1 cellular context compared by ENCODE assay signal in the genomic region with DNA sequence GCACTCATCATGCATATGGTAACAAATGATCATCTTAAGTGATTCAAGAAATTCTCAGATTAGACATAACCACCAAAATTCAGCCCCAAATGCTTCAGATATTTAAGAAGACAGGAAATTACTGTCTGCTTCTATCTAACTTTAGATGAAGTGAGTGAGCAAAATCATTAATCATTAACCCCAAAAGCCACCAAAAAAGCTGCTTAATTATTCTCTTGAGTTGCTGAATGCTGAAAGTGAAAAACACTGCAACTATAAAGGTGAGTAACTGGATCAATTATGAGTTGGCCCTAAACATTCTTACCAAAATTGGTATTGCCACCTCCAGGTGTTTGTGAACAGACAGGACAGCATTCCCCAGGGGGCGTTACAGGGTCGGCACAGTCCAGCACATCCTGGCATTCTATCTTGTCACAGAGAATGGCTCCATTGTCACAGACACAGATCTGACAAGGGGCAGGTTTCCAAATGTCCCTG.
TF ChIP-seq lines count a peak whose summit lies in the region.

No MANE protein-coding gene starts in this region.

TF ChIP-seq in HepG2, 621 proteins besides CTCF, POLR2A, EP300 and RAD21 (continued from another document):
- TF ChIP-seq, protein P1, sequence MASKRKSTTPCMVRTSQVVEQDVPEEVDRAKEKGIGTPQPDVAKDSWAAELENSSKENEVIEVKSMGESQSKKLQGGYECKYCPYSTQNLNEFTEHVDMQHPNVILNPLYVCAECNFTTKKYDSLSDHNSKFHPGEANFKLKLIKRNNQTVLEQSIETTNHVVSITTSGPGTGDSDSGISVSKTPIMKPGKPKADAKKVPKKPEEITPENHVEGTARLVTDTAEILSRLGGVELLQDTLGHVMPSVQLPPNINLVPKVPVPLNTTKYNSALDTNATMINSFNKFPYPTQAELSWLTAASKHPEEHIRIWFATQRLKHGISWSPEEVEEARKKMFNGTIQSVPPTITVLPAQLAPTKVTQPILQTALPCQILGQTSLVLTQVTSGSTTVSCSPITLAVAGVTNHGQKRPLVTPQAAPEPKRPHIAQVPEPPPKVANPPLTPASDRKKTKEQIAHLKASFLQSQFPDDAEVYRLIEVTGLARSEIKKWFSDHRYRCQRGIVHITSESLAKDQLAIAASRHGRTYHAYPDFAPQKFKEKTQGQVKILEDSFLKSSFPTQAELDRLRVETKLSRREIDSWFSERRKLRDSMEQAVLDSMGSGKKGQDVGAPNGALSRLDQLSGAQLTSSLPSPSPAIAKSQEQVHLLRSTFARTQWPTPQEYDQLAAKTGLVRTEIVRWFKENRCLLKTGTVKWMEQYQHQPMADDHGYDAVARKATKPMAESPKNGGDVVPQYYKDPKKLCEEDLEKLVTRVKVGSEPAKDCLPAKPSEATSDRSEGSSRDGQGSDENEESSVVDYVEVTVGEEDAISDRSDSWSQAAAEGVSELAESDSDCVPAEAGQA (IDR thresholded peaks at IDR 0.05; ENCODE audit: low read depth) = no peak
- TF ChIP-seq, protein P1 (CRISPR knock-in tag; IDR thresholded peaks at IDR 0.05; ENCODE audit: borderline replicate concordance) = no peak
- TF ChIP-seq MTA3 (CRISPR knock-in tag; IDR thresholded peaks at IDR 0.05) (no peak), PPARG (CRISPR knock-in tag; conservative IDR thresholded peaks at IDR 0.05) (no peak), ZMYM4 (CRISPR knock-in tag; IDR thresholded peaks at IDR 0.05) (0 out of 2 replicates have a peak, but pooled peaks have one; percentile 13), ZNF629 (CRISPR knock-in tag; conservative IDR thresholded peaks at IDR 0.05) (no peak), SOX5 (CRISPR knock-in tag; IDR thresholded peaks at IDR 0.05; ENCODE audit: borderline replicate concordance) (peak; percentile 20; the same call in 1 of the 2 replicates), ZNF589 (CRISPR knock-in tag; conservative IDR thresholded peaks at IDR 0.05) (no peak), SRSF9 (IDR thresholded peaks at IDR 0.05; ENCODE audit: borderline replicate concordance, insufficient read depth, low read depth, low read length, poor library complexity, severe bottlenecking) (no peak), NKX3-1 (CRISPR knock-in tag; IDR thresholded peaks at IDR 0.05) (no peak), STAG1 (CRISPR knock-in tag; IDR thresholded peaks at IDR 0.05) (0 out of 2 replicates have a peak, but pooled peaks have one; percentile 29), NCOA1 (CRISPR knock-in tag; IDR thresholded peaks at IDR 0.05) (no peak), PAX8 (CRISPR knock-in tag; IDR thresholded peaks at IDR 0.05; ENCODE audit: borderline replicate concordance) (no peak), ZNF441 (CRISPR knock-in tag; IDR thresholded peaks at IDR 0.05; ENCODE audit: borderline replicate concordance) (no peak), ZNF234 (CRISPR knock-in tag; conservative IDR thresholded peaks at IDR 0.05) (no peak), SOX13 (IDR thresholded peaks at IDR 0.05) (no peak), SOX13 (CRISPR knock-in tag; conservative IDR thresholded peaks at IDR 0.05 in 1 of 2, IDR thresholded peaks at IDR 0.05 in 1 of 2) (peak in 1 of 2 experiments; percentile 38; a peak in 1 of 4 replicates), EZH2 (conservative IDR thresholded peaks at IDR 0.05; ENCODE audit: low read depth, low read length) (no peak)
- TF ChIP-seq, protein P2, sequence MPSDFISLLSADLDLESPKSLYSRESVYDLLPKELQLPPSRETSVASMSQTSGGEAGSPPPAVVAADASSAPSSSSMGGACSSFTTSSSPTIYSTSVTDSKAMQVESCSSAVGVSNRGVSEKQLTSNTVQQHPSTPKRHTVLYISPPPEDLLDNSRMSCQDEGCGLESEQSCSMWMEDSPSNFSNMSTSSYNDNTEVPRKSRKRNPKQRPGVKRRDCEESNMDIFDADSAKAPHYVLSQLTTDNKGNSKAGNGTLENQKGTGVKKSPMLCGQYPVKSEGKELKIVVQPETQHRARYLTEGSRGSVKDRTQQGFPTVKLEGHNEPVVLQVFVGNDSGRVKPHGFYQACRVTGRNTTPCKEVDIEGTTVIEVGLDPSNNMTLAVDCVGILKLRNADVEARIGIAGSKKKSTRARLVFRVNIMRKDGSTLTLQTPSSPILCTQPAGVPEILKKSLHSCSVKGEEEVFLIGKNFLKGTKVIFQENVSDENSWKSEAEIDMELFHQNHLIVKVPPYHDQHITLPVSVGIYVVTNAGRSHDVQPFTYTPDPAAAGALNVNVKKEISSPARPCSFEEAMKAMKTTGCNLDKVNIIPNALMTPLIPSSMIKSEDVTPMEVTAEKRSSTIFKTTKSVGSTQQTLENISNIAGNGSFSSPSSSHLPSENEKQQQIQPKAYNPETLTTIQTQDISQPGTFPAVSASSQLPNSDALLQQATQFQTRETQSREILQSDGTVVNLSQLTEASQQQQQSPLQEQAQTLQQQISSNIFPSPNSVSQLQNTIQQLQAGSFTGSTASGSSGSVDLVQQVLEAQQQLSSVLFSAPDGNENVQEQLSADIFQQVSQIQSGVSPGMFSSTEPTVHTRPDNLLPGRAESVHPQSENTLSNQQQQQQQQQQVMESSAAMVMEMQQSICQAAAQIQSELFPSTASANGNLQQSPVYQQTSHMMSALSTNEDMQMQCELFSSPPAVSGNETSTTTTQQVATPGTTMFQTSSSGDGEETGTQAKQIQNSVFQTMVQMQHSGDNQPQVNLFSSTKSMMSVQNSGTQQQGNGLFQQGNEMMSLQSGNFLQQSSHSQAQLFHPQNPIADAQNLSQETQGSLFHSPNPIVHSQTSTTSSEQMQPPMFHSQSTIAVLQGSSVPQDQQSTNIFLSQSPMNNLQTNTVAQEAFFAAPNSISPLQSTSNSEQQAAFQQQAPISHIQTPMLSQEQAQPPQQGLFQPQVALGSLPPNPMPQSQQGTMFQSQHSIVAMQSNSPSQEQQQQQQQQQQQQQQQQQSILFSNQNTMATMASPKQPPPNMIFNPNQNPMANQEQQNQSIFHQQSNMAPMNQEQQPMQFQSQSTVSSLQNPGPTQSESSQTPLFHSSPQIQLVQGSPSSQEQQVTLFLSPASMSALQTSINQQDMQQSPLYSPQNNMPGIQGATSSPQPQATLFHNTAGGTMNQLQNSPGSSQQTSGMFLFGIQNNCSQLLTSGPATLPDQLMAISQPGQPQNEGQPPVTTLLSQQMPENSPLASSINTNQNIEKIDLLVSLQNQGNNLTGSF (CRISPR knock-in tag; IDR thresholded peaks at IDR 0.05) = no peak
- TF ChIP-seq, protein P3, sequence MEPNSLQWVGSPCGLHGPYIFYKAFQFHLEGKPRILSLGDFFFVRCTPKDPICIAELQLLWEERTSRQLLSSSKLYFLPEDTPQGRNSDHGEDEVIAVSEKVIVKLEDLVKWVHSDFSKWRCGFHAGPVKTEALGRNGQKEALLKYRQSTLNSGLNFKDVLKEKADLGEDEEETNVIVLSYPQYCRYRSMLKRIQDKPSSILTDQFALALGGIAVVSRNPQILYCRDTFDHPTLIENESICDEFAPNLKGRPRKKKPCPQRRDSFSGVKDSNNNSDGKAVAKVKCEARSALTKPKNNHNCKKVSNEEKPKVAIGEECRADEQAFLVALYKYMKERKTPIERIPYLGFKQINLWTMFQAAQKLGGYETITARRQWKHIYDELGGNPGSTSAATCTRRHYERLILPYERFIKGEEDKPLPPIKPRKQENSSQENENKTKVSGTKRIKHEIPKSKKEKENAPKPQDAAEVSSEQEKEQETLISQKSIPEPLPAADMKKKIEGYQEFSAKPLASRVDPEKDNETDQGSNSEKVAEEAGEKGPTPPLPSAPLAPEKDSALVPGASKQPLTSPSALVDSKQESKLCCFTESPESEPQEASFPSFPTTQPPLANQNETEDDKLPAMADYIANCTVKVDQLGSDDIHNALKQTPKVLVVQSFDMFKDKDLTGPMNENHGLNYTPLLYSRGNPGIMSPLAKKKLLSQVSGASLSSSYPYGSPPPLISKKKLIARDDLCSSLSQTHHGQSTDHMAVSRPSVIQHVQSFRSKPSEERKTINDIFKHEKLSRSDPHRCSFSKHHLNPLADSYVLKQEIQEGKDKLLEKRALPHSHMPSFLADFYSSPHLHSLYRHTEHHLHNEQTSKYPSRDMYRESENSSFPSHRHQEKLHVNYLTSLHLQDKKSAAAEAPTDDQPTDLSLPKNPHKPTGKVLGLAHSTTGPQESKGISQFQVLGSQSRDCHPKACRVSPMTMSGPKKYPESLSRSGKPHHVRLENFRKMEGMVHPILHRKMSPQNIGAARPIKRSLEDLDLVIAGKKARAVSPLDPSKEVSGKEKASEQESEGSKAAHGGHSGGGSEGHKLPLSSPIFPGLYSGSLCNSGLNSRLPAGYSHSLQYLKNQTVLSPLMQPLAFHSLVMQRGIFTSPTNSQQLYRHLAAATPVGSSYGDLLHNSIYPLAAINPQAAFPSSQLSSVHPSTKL (CRISPR knock-in tag; IDR thresholded peaks at IDR 0.05) = no peak
- TF ChIP-seq, protein P4, sequence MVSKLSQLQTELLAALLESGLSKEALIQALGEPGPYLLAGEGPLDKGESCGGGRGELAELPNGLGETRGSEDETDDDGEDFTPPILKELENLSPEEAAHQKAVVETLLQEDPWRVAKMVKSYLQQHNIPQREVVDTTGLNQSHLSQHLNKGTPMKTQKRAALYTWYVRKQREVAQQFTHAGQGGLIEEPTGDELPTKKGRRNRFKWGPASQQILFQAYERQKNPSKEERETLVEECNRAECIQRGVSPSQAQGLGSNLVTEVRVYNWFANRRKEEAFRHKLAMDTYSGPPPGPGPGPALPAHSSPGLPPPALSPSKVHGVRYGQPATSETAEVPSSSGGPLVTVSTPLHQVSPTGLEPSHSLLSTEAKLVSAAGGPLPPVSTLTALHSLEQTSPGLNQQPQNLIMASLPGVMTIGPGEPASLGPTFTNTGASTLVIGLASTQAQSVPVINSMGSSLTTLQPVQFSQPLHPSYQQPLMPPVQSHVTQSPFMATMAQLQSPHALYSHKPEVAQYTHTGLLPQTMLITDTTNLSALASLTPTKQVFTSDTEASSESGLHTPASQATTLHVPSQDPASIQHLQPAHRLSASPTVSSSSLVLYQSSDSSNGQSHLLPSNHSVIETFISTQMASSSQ (IDR thresholded peaks at IDR 0.05; ENCODE audit: low read depth) = 0 out of 2 replicates have a peak, but pooled peaks have one; percentile 42
- TF ChIP-seq, protein P4 (CRISPR knock-in tag; IDR thresholded peaks at IDR 0.05; ENCODE audit: borderline replicate concordance) = peak; percentile 48; the same call in 1 of the 2 replicates
